26 cellular contexts compared by ENCODE assay signal in genomic region chr17:14381606-14382005, GRCh38.
"Had no signal": no experiment of that assay in that cellular context is flagged by ENCODE, and none has a peak within 500 bp of the region (broad histone marks: within the 10 kb centered on the region; RNA-seq: fewer than 3 reads in every experiment).

No MANE protein-coding gene starts in this region.

- H3K36me3 Mint-ChIP-seq: activated naive CD4-positive, alpha-beta T cell treated with anti-CD3 and anti-CD28 coated beads, Interleukin-2, amount 10 ng/mL, durations not matched to agents 7 days and 5 days; activated naive CD8-positive, alpha-beta T cell treated with anti-CD3 and anti-CD28 coated beads for 36 hours; WTC11 had no signal

- ATAC-seq: activated naive CD8-positive, alpha-beta T cell treated with anti-CD3 and anti-CD28 coated beads, Interleukin-2, amount 50 U/mL, for 24 hours; activated T-cell treated with anti-CD3 and anti-CD28 coated beads, Interleukin-2, amount 50 U/mL, for 72 hours; body of pancreas; effector memory CD8-positive, alpha-beta T cell; WTC11 had no signal

- DNase-seq: activated CD4-positive, alpha-beta memory T cell treated with anti-CD3 and anti-CD28 coated beads, Interleukin-2, amount 10 ng/mL, durations not matched to agents 7 days and 5 days; activated CD4-positive, alpha-beta T cell treated with anti-CD3 and anti-CD28 coated beads for 1 hour; activated CD4-positive, alpha-beta T cell treated with anti-CD3 and anti-CD28 coated beads for 4 hours; activated CD4-positive, alpha-beta T cell treated with anti-CD3 and anti-CD28 coated beads, Interleukin-2, amount 10 ng/mL, durations not matched to agents 7 days and 5 days; activated CD4-positive, alpha-beta T cell treated with anti-CD3 and anti-CD28 coated beads, Interleukin-2, amount 50 U/mL, for 4 hours; activated CD8-positive, alpha-beta memory T cell treated with anti-CD3 and anti-CD28 coated beads, Interleukin-2, amount 50 U/mL, for 48 hours; activated gamma-delta T cell; activated naive CD4-positive, alpha-beta T cell; activated naive CD4-positive, alpha-beta T cell treated with anti-CD3 and anti-CD28 coated beads, Interleukin-2, amount 10 ng/mL, durations not matched to agents 7 days and 5 days; activated naive CD8-positive, alpha-beta T cell treated with anti-CD3 and anti-CD28 coated beads for 36 hours; activated naive CD8-positive, alpha-beta T cell treated with anti-CD3 and anti-CD28 coated beads, Interleukin-2, amount 50 U/mL, for 24 hours; activated T-cell treated with anti-CD3 and anti-CD28 coated beads for 4 hours; activated T-cell treated with anti-CD3 and anti-CD28 coated beads, Interleukin-2, amount 50 U/mL, for 24 hours; activated T-cell treated with anti-CD3 and anti-CD28 coated beads, Interleukin-2, amount 50 U/mL, for 72 hours; adrenal gland; amygdala; aorta; body of pancreas; caudate nucleus; cortex of kidney; dermis blood vessel endothelial cell; effector CD4-positive, alpha-beta T cell; effector memory CD8-positive, alpha-beta T cell; foreskin fibroblast; T-helper 2 cell had no signal

- H3K9me3 ChIP-seq: adrenal gland, body of pancreas had no signal

- H3K9me3 Mint-ChIP-seq: activated naive CD4-positive, alpha-beta T cell treated with anti-CD3 and anti-CD28 coated beads, Interleukin-2, amount 10 ng/mL, durations not matched to agents 7 days and 5 days; activated naive CD8-positive, alpha-beta T cell treated with anti-CD3 and anti-CD28 coated beads, Interleukin-2, amount 50 U/mL, for 24 hours; WTC11 had no signal

- H3K4me1 Mint-ChIP-seq: activated CD4-positive, alpha-beta memory T cell treated with anti-CD3 and anti-CD28 coated beads, Interleukin-2, amount 10 ng/mL, durations not matched to agents 7 days and 5 days; activated CD4-positive, alpha-beta T cell treated with anti-CD3 and anti-CD28 coated beads, Interleukin-2, amount 10 ng/mL, durations not matched to agents 7 days and 5 days; activated naive CD4-positive, alpha-beta T cell treated with anti-CD3 and anti-CD28 coated beads, Interleukin-2, amount 10 ng/mL, durations not matched to agents 7 days and 5 days; activated naive CD8-positive, alpha-beta T cell treated with anti-CD3 and anti-CD28 coated beads, Interleukin-2, amount 50 U/mL, for 24 hours; WTC11 had no signal

- H3K27ac Mint-ChIP-seq: activated CD4-positive, alpha-beta memory T cell treated with anti-CD3 and anti-CD28 coated beads, Interleukin-2, amount 10 ng/mL, durations not matched to agents 7 days and 5 days; activated CD4-positive, alpha-beta T cell treated with anti-CD3 and anti-CD28 coated beads, Interleukin-2, amount 10 ng/mL, durations not matched to agents 7 days and 5 days; activated naive CD4-positive, alpha-beta T cell treated with anti-CD3 and anti-CD28 coated beads, Interleukin-2, amount 10 ng/mL, durations not matched to agents 7 days and 5 days; activated naive CD8-positive, alpha-beta T cell treated with anti-CD3 and anti-CD28 coated beads for 36 hours; activated naive CD8-positive, alpha-beta T cell treated with anti-CD3 and anti-CD28 coated beads, Interleukin-2, amount 50 U/mL, for 24 hours; activated T-cell treated with anti-CD3 and anti-CD28 coated beads, Interleukin-2, amount 50 U/mL, for 24 hours; activated T-cell treated with anti-CD3 and anti-CD28 coated beads, Interleukin-2, amount 50 U/mL, for 72 hours; effector memory CD8-positive, alpha-beta T cell; WTC11 had no signal

- H3K4me3 Mint-ChIP-seq: activated CD4-positive, alpha-beta memory T cell treated with anti-CD3 and anti-CD28 coated beads, Interleukin-2, amount 10 ng/mL, durations not matched to agents 7 days and 5 days; activated CD4-positive, alpha-beta T cell treated with anti-CD3 and anti-CD28 coated beads, Interleukin-2, amount 10 ng/mL, durations not matched to agents 7 days and 5 days; activated naive CD4-positive, alpha-beta T cell treated with anti-CD3 and anti-CD28 coated beads, Interleukin-2, amount 10 ng/mL, durations not matched to agents 7 days and 5 days; activated naive CD8-positive, alpha-beta T cell treated with anti-CD3 and anti-CD28 coated beads for 36 hours; activated naive CD8-positive, alpha-beta T cell treated with anti-CD3 and anti-CD28 coated beads, Interleukin-2, amount 50 U/mL, for 24 hours; activated T-cell treated with anti-CD3 and anti-CD28 coated beads, Interleukin-2, amount 50 U/mL, for 24 hours; activated T-cell treated with anti-CD3 and anti-CD28 coated beads, Interleukin-2, amount 50 U/mL, for 72 hours; effector memory CD8-positive, alpha-beta T cell; WTC11 had no signal

- H3K27ac ChIP-seq: adrenal gland, body of pancreas had no signal

- H3K27me3 ChIP-seq: adrenal gland, body of pancreas had no signal

- H3K27me3 Mint-ChIP-seq: activated CD4-positive, alpha-beta memory T cell treated with anti-CD3 and anti-CD28 coated beads, Interleukin-2, amount 10 ng/mL, durations not matched to agents 7 days and 5 days; activated CD4-positive, alpha-beta T cell treated with anti-CD3 and anti-CD28 coated beads, Interleukin-2, amount 10 ng/mL, durations not matched to agents 7 days and 5 days; activated naive CD4-positive, alpha-beta T cell treated with anti-CD3 and anti-CD28 coated beads, Interleukin-2, amount 10 ng/mL, durations not matched to agents 7 days and 5 days; activated naive CD8-positive, alpha-beta T cell treated with anti-CD3 and anti-CD28 coated beads for 36 hours; activated naive CD8-positive, alpha-beta T cell treated with anti-CD3 and anti-CD28 coated beads, Interleukin-2, amount 50 U/mL, for 24 hours; activated T-cell treated with anti-CD3 and anti-CD28 coated beads, Interleukin-2, amount 50 U/mL, for 24 hours; effector memory CD8-positive, alpha-beta T cell had no signal
